In the genomic region with DNA sequence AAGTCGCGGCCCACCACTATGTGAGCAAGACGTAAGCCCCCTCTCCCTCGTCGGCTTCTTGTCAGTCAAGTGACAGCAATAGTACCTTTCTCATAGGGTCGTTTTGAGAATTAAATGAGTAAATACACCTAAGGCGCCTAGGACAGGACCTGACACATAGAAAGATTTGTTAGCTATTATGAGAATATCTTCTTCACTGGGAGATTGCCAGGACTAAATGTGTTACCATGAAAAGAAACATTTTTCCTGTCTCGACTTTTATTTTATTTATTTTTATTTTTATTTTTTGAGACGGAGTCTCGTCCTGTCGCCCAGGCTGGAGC, we compare ENCODE assay signal across 8 cellular contexts.
DNase-seq lines count a peak whose midpoint lies in the region; ATAC-seq and TF ChIP-seq lines count a peak whose summit lies in the region.

No MANE protein-coding gene starts in this region.

- H3K27me3 ChIP-seq in HUES48 (ENCODE audit: control insufficient read depth, insufficient read depth, low read length) (no peaks in the 10 kb centered on the region), mucosa of rectum (ENCODE audit: control insufficient read depth in 2 of 2, insufficient read depth in 2 of 2, low read length in 2 of 2) (no peaks in the 10 kb centered on the region)

- H3K27ac ChIP-seq in 22Rv1 (peak overlapping the region; percentile 93), HUES48 (ENCODE audit: low read depth, low read length) (peak overlapping the region; percentile 100), caudate nucleus (ENCODE audit: low read depth, low read length) (peak overlapping the region; percentile 99), mucosa of rectum (ENCODE audit: low read depth in 2 of 2, low read length in 2 of 2) (peak overlapping the region; percentile 96 to 97)

- DNase-seq in caudate nucleus (lab: John Stamatoyannopoulos, UW) = no peak
- DNase-seq in HuH-7.5 (ENCODE audit: low spot score) = no peak
- DNase-seq in OCI-M2 (lab: John Stamatoyannopoulos, UW; ENCODE audit: unreplicated experiment) = no peak

- H3K9me3 ChIP-seq in HUES48 (ENCODE audit: control insufficient read depth, insufficient read depth, low read length) (no peaks in the 10 kb centered on the region), mucosa of rectum (ENCODE audit: control insufficient read depth in 2 of 2, low read length in 2 of 2) (no peaks in the 10 kb centered on the region)

- H3K9ac ChIP-seq in HUES48 (ENCODE audit: low read depth, low read length) (peak overlapping the region; percentile 99), mucosa of rectum (ENCODE audit: low read depth in 1 of 2, low read length in 2 of 2) (peak overlapping the region; percentile 91 to 95)

- H3K36me3 ChIP-seq in HUES48 (ENCODE audit: control insufficient read depth, insufficient read depth, low read length) (peaks cover 41% of the 10 kb centered on the region), mucosa of rectum (ENCODE audit: control insufficient read depth in 2 of 2, insufficient read depth in 2 of 2, low read length in 2 of 2) (peaks cover 9 to 19% of the 10 kb centered on the region in 2 donors)

- TF ChIP-seq CTCF in 22Rv1 (IDR thresholded peaks at IDR 0.05) = no peak

- ATAC-seq in GM21423 (IDR thresholded peaks at IDR 0.05; ENCODE audit: unreplicated experiment) (no peak), GM21576 (IDR thresholded peaks at IDR 0.05; ENCODE audit: unreplicated experiment) (no peak)

- peak overlapping the region; percentile 95 for H3K4me3 ChIP-seq in HUES48 (ENCODE audit: low read depth, low read length)
- H3K4me3 ChIP-seq in mucosa of rectum (ENCODE audit: low read length in 2 of 2) = peak overlapping the region; percentile 94 to 100

- H3K4me1 ChIP-seq in HUES48 (ENCODE audit: control insufficient read depth, insufficient read depth, low read length) (peaks cover 18% of the 10 kb centered on the region), mucosa of rectum (ENCODE audit: control insufficient read depth in 2 of 2, insufficient read depth in 2 of 2, low read length in 2 of 2) (peaks cover 4 to 7% of the 10 kb centered on the region in 2 donors)
